15 cellular contexts compared by ENCODE assay signal in the genomic region with DNA sequence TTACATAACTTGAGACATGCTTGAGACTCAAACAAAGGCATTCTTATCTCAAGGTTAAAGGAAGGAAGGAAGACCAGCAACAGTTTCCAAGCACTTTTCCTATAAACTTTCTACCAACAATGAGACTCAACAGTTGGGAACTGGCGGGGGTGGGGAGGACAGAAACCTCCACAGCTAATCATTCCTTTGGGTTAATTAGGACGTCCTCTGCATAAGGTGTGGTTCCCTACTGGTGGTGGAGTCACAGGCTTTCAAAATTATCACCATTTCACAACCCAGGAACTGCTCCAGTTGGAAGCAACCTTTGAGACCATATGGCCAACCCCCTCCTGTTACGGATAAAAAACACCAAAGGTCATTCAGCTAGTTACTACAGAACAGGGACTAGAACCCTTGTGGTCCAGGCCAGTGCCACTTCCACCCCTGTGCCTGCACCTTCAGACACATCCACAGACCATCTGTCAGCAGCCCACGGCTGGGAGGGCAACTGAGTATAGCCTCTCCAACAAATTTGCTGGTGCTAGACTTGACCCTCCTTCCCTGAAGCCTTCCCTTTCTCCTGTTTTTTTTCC. TPM values are rescaled to one million over a fixed set of nuclear protein-coding genes. Genes with fewer than 3 reads are reported as not detected.
DNase-seq lines count a peak whose midpoint lies in the region; ATAC-seq and TF ChIP-seq lines count a peak whose summit lies in the region.
"Had no signal": no experiment of that assay in that cellular context is flagged by ENCODE, and none has a peak within 500 bp of the region (broad histone marks: within the 10 kb centered on the region; RNA-seq: fewer than 3 reads in every experiment).

No MANE protein-coding gene starts in this region.

- H3K36me3 Mint-ChIP-seq in WTC11 (peaks cover 37% of the 10 kb centered on the region), mesothelial cell of epicardium (peaks cover 1% of the 10 kb centered on the region)

- peaks cover 0 to 2% (median 0%) of the 10 kb centered on the region in 3 donors for H3K9me3 ChIP-seq in gastroesophageal sphincter
- H3K9me3 ChIP-seq in mucosa of rectum (ENCODE audit: control insufficient read depth in 2 of 2, low read length in 2 of 2), result no peaks in the 10 kb centered on the region
- H3K9me3 ChIP-seq in uterus, result no peaks in the 10 kb centered on the region
- H3K9me3 ChIP-seq: prostate gland had no signal

- TF ChIP-seq EP300 in gastroesophageal sphincter (IDR thresholded peaks at IDR 0.05), result no peak

- CTCF ChIA-PET in WTC11 (lab: Charles Lee), result no interaction called here

- POLR2A ChIA-PET in WTC11 (lab: Charles Lee), result no interaction called here

- H3K27me3 Mint-ChIP-seq in WTC11 (ENCODE audit: low read depth), result peaks cover 2% of the 10 kb centered on the region; the same call in 1 of the 2 replicates
- no peaks in the 10 kb centered on the region for H3K27me3 Mint-ChIP-seq in mesothelial cell of epicardium (ENCODE audit: low read depth)

- no peak overlapping the region for H3K9ac ChIP-seq in mucosa of rectum (ENCODE audit: low read depth in 1 of 2, low read length in 2 of 2)

- H3K4me3 Mint-ChIP-seq in WTC11 (no peak overlapping the region), mesothelial cell of epicardium (no peak overlapping the region)

- H3K4me1 ChIP-seq in gastroesophageal sphincter, result peaks cover 9 to 48% (median 12%) of the 10 kb centered on the region in 3 donors
- H3K4me1 ChIP-seq in mucosa of rectum (ENCODE audit: control insufficient read depth in 2 of 2, insufficient read depth in 2 of 2, low read length in 2 of 2), result peaks cover 4 to 15% of the 10 kb centered on the region in 2 donors
- H3K4me1 ChIP-seq in uterus, result no peaks in the 10 kb centered on the region
- H3K4me1 ChIP-seq: prostate gland had no signal

- intact Hi-C loops in uterus (cut with DNase I; ENCODE audit: low total_unique reads), result no loop called here

- DNase-seq in WTC11 (ENCODE audit: low spot score), result no peak
- DNase-seq in uterus, result peak; percentile 36 to 47
- no peak for DNase-seq in DMS153 (lab: John Stamatoyannopoulos, UW)
- DNase-seq in mesothelial cell of epicardium (ENCODE audit: low spot score in 2 of 2, unreplicated experiment in 2 of 2), result no peak
- DNase-seq: activated CD4-positive, alpha-beta T cell treated with anti-CD3 and anti-CD28 coated beads for 48 hours; activated gamma-delta T cell; central memory CD4-positive, alpha-beta T cell; Kasumi-1; NCI-H2107; SW 1271 had no signal

- peaks cover 37% of the 10 kb centered on the region for H3K4me1 Mint-ChIP-seq in WTC11
- H3K4me1 Mint-ChIP-seq in mesothelial cell of epicardium, result peaks cover 3% of the 10 kb centered on the region

- H3K27ac ChIP-seq in gastroesophageal sphincter, result peak overlapping the region in 3 of 4 donors; percentile 45 to 69 (median 68)
- H3K27ac ChIP-seq in mucosa of rectum (ENCODE audit: low read depth in 2 of 2, low read length in 2 of 2), result peak overlapping the region; percentile 20 to 57
- H3K27ac ChIP-seq in uterus, result peak overlapping the region; percentile 24 to 59

- H3K9me3 Mint-ChIP-seq in WTC11 (peaks cover 27% of the 10 kb centered on the region), mesothelial cell of epicardium (peaks cover 7% of the 10 kb centered on the region)

- H3K4me3 ChIP-seq in gastroesophageal sphincter (no peak overlapping the region), mucosa of rectum (ENCODE audit: low read length in 2 of 2) (no peak overlapping the region), uterus (no peak overlapping the region)
- H3K4me3 ChIP-seq: HAP-1, prostate gland had no signal

- ATAC-seq in WTC11, result peak; percentile 19; the same call in 1 of the 2 replicates
- peak; percentile 81 for ATAC-seq in gastroesophageal sphincter
- ATAC-seq in GM18519 (IDR thresholded peaks at IDR 0.05; ENCODE audit: low FRiP score, unreplicated experiment), result no peak

- H3K27ac Mint-ChIP-seq in WTC11 (peak overlapping the region; percentile 3; the same call in 1 of the 2 replicates), mesothelial cell of epicardium (no peak overlapping the region)

- WGBS in gastroesophageal sphincter (ENCODE audit: low coverage in 1 of 2), 2 donors, result 41 to 61% methylated on average over 3 of the region's 4 CpGs

- TF ChIP-seq CTCF in WTC11 (IDR thresholded peaks at IDR 0.05) (no peak), gastroesophageal sphincter (IDR thresholded peaks at IDR 0.05) (no peak), uterus (IDR thresholded peaks at IDR 0.05) (no peak), mesothelial cell of epicardium (IDR thresholded peaks at IDR 0.05; ENCODE audit: unreplicated experiment) (no peak)

- no peaks in the 10 kb centered on the region for H3K36me3 ChIP-seq in gastroesophageal sphincter
- H3K36me3 ChIP-seq in mucosa of rectum (ENCODE audit: control insufficient read depth in 2 of 2, insufficient read depth in 2 of 2, low read length in 2 of 2), result no peaks in the 10 kb centered on the region
- no peaks in the 10 kb centered on the region for H3K36me3 ChIP-seq in uterus
- H3K36me3 ChIP-seq: HAP-1, prostate gland had no signal

- TF ChIP-seq POLR2A in gastroesophageal sphincter (IDR thresholded peaks at IDR 0.05) (no peak), uterus (IDR thresholded peaks at IDR 0.05) (no peak)

- no peaks in the 10 kb centered on the region for H3K27me3 ChIP-seq in gastroesophageal sphincter
- H3K27me3 ChIP-seq in mucosa of rectum (ENCODE audit: control insufficient read depth in 2 of 2, insufficient read depth in 2 of 2, low read length in 2 of 2), result no peaks in the 10 kb centered on the region
- H3K27me3 ChIP-seq in uterus, result no peaks in the 10 kb centered on the region

TF ChIP-seq in WTC11, 78 proteins besides CTCF, POLR2A, EP300 and RAD21:
- TF ChIP-seq SMAD4 (CRISPR knock-in tag; IDR thresholded peaks at IDR 0.05), result no peak
- no peak for TF ChIP-seq JUN (CRISPR knock-in tag; IDR thresholded peaks at IDR 0.05)
- TF ChIP-seq, protein P1, sequence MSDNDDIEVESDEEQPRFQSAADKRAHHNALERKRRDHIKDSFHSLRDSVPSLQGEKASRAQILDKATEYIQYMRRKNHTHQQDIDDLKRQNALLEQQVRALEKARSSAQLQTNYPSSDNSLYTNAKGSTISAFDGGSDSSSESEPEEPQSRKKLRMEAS (CRISPR knock-in tag; IDR thresholded peaks at IDR 0.05), result no peak
- TF ChIP-seq FOXJ3 (CRISPR knock-in tag; IDR thresholded peaks at IDR 0.05; ENCODE audit: borderline replicate concordance), result no peak
- no peak for TF ChIP-seq CREB1 (CRISPR knock-in tag; IDR thresholded peaks at IDR 0.05)
- peak; percentile 62; the same call in 1 of the 2 replicates for TF ChIP-seq GABPB1 (CRISPR knock-in tag; IDR thresholded peaks at IDR 0.05)

RNA-seq across cellular contexts. Expression of gene ATL2, which starts 30.1 kb away (rescaled TPM):
- total RNA-seq in WTC11 (2021) (81.3 to 90.5 TPM (median 88.7 TPM) in 3 replicates), gastroesophageal sphincter (100 to 1,000 TPM; 206 to 329 (median 253) TPM), uterus (100 to 1,000 TPM in 3 of 4 donors, 10 to 100 TPM in 1; 90.9 to 404 (median 140) TPM), mesothelial cell of epicardium (73.7 to 77.3 TPM (median 75.3 TPM) in 3 replicates)

Comparison
In these comparisons a context has a peak if more than half of its experiments do, and no peak if none do; other contexts are left out.
1. DNase-seq: peak in uterus (2 of 2); none in WTC11 (single experiment), DMS153 (single experiment) and mesothelial cell of epicardium (0 of 2).
2. Peak in every context shown above with its lines, with median percentiles within 50 percentile points of each other: H3K27ac ChIP-seq.